ENCODE assay signal across 23 cellular contexts in genomic region chr4:95421869-95422268, GRCh38.
"Had no signal": no experiment of that assay in that cellular context is flagged by ENCODE, and none has a peak within 500 bp of the region (broad histone marks: within the 10 kb centered on the region; RNA-seq: fewer than 3 reads in every experiment).

No MANE protein-coding gene starts in this region.

- H3K27me3 ChIP-seq: breast epithelium, colonic mucosa, esophagus squamous epithelium, gastrocnemius medialis, tibial artery had no signal

- H3K9me3 Mint-ChIP-seq: activated naive CD8-positive, alpha-beta T cell treated with anti-CD3 and anti-CD28 coated beads for 36 hours; mesothelial cell of epicardium had no signal

- H3K4me3 Mint-ChIP-seq: activated naive CD8-positive, alpha-beta T cell treated with anti-CD3 and anti-CD28 coated beads for 36 hours; mesothelial cell of epicardium; naive thymus-derived CD8-positive, alpha-beta T cell had no signal

- H3K36me3 Mint-ChIP-seq: activated naive CD8-positive, alpha-beta T cell treated with anti-CD3 and anti-CD28 coated beads for 36 hours; naive thymus-derived CD8-positive, alpha-beta T cell had no signal

- ATAC-seq: gastrocnemius medialis; left ventricle myocardium superior; naive thymus-derived CD8-positive, alpha-beta T cell had no signal

- H3K27me3 Mint-ChIP-seq: activated naive CD8-positive, alpha-beta T cell treated with anti-CD3 and anti-CD28 coated beads for 36 hours had no signal

- H3K4me3 ChIP-seq: breast epithelium, colonic mucosa, esophagus squamous epithelium, gastrocnemius medialis, prostate gland, tibial artery had no signal

- H3K27ac Mint-ChIP-seq: activated naive CD8-positive, alpha-beta T cell treated with anti-CD3 and anti-CD28 coated beads for 36 hours; mesothelial cell of epicardium; naive thymus-derived CD8-positive, alpha-beta T cell had no signal

- H3K4me1 Mint-ChIP-seq: activated naive CD8-positive, alpha-beta T cell treated with anti-CD3 and anti-CD28 coated beads for 36 hours had no signal

- H3K36me3 ChIP-seq: breast epithelium, colonic mucosa, esophagus squamous epithelium, gastrocnemius medialis, prostate gland, tibial artery had no signal

- H3K9me3 ChIP-seq: breast epithelium, colonic mucosa, esophagus squamous epithelium, gastrocnemius medialis, prostate gland, tibial artery had no signal

- H3K27ac ChIP-seq: breast epithelium, colonic mucosa, esophagus squamous epithelium, gastrocnemius medialis, prostate gland, tibial artery had no signal

- H3K4me1 ChIP-seq: breast epithelium, colonic mucosa, esophagus squamous epithelium, gastrocnemius medialis, prostate gland had no signal

- DNase-seq: activated CD4-positive, alpha-beta T cell treated with anti-CD3 and anti-CD28 coated beads for 4 hours; activated CD4-positive, alpha-beta T cell treated with anti-CD3 and anti-CD28 coated beads, Interleukin-2, amount 50 U/mL, for 48 hours; activated CD4-positive, CD25-positive, alpha-beta regulatory T cell; activated CD8-positive, alpha-beta memory T cell treated with anti-CD3 and anti-CD28 coated beads, Interleukin-2, amount 50 U/mL, for 48 hours; activated naive CD4-positive, alpha-beta T cell treated with Interleukin-2 at 50 U/mL for 16 hours; activated naive CD8-positive, alpha-beta T cell treated with anti-CD3 and anti-CD28 coated beads for 36 hours; activated T-cell treated with anti-CD3 and anti-CD28 coated beads, Interleukin-2, amount 50 U/mL, for 48 hours; colonic mucosa; esophagus squamous epithelium; gastrocnemius medialis; head of caudate nucleus; hypothalamus; left ventricle myocardium superior; mammary epithelial cell; naive thymus-derived CD8-positive, alpha-beta T cell; stimulated activated CD4-positive, alpha-beta T cell treated with anti-CD3 and anti-CD28 coated beads, Interleukin-2, amount 100 ng/mL, for 48 hours; stimulated activated CD8-positive, alpha-beta memory T cell treated with anti-CD3 and anti-CD28 coated beads, Interleukin-4, amount 100 ng/mL, for 48 hours; stimulated activated naive CD4-positive, alpha-beta T cell treated with Interleukin-2 at 50 U/mL for 16 hours; T-helper 9 cell; tibial artery had no signal
